ENCODE assay signal across 1 cellular context in genomic region chr12:132310181-132311040, GRCh38.
TF ChIP-seq lines count a peak whose summit lies in the region.

No MANE protein-coding gene starts in this region.

TF ChIP-seq in H1, 55 proteins besides CTCF, POLR2A, EP300 and RAD21:
- TF ChIP-seq GABPA (IDR thresholded peaks at IDR 0.05; ENCODE audit: borderline replicate concordance, insufficient read depth, low read length) (no peak), RXRA (IDR thresholded peaks at IDR 0.05; ENCODE audit: insufficient read depth, low read depth, low read length) (no peak), KDM1A (IDR thresholded peaks at IDR 0.05; ENCODE audit: borderline replicate concordance, low read length) (no peak), BRCA1 (IDR thresholded peaks at IDR 0.05; ENCODE audit: low read depth, low read length) (no peak), CREB1 (IDR thresholded peaks at IDR 0.05) (no peak), CHD2 (IDR thresholded peaks at IDR 0.05; ENCODE audit: low read length) (no peak), SIRT6 (IDR thresholded peaks at IDR 0.05; ENCODE audit: low read length) (no peak)
